ENCODE assay signal across 2 cellular contexts in the genomic region with DNA sequence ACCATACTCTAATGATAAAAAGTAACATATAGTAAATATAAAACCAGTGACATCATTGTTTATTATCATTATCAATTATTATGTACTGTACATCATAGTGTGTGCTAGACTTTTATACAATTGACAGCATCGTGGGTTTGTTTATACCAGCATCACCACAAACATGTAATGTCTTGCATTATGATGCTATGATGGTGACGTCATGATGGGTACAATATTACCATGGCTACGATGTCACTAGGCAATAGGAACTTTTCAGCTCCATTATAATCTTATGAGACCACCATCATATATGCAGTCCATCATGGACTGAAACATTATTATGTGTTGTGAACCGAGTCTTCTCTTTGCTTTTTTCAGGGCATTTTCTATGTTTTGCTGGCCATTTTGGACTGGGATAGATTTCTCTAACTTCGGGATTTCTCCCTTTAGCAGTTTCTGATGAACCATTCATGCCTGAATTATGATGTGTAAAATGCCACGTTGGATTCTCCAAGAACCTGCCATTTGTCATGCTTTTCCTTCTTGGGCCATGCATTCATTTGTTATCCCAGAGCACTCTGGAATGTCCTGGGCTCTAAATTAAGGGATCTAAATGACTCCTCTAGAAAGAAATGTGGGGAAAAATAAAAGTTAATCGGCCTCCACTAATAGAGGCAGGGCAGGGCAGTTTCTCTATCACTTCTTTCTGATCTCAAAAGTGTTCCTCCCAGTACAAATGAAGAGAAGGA.
TF ChIP-seq lines count a peak whose summit lies in the region.

No MANE protein-coding gene starts in this region.

TF ChIP-seq in SK-N-SH, 30 proteins besides CTCF, POLR2A, EP300 and RAD21 (continued from another document):
- TF ChIP-seq SIN3A (IDR thresholded peaks at IDR 0.05; ENCODE audit: borderline replicate concordance, low read depth, low read length) = no peak
- TF ChIP-seq, protein P1, sequence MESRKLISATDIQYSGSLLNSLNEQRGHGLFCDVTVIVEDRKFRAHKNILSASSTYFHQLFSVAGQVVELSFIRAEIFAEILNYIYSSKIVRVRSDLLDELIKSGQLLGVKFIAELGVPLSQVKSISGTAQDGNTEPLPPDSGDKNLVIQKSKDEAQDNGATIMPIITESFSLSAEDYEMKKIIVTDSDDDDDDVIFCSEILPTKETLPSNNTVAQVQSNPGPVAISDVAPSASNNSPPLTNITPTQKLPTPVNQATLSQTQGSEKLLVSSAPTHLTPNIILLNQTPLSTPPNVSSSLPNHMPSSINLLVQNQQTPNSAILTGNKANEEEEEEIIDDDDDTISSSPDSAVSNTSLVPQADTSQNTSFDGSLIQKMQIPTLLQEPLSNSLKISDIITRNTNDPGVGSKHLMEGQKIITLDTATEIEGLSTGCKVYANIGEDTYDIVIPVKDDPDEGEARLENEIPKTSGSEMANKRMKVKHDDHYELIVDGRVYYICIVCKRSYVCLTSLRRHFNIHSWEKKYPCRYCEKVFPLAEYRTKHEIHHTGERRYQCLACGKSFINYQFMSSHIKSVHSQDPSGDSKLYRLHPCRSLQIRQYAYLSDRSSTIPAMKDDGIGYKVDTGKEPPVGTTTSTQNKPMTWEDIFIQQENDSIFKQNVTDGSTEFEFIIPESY (IDR thresholded peaks at IDR 0.05; ENCODE audit: borderline replicate concordance, low read depth) = no peak
- TF ChIP-seq, protein P2, sequence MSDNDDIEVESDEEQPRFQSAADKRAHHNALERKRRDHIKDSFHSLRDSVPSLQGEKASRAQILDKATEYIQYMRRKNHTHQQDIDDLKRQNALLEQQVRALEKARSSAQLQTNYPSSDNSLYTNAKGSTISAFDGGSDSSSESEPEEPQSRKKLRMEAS (IDR thresholded peaks at IDR 0.05; ENCODE audit: low read depth) = no peak
- TF ChIP-seq JUND (IDR thresholded peaks at IDR 0.05) = no peak
- no peak for TF ChIP-seq FOXM1 (IDR thresholded peaks at IDR 0.05; ENCODE audit: low read depth)
- no peak for TF ChIP-seq MXI1 (IDR thresholded peaks at IDR 0.05; ENCODE audit: low read depth, low read length)
- TF ChIP-seq, protein P3, sequence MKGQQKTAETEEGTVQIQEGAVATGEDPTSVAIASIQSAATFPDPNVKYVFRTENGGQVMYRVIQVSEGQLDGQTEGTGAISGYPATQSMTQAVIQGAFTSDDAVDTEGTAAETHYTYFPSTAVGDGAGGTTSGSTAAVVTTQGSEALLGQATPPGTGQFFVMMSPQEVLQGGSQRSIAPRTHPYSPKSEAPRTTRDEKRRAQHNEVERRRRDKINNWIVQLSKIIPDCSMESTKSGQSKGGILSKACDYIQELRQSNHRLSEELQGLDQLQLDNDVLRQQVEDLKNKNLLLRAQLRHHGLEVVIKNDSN (IDR thresholded peaks at IDR 0.05; ENCODE audit: borderline replicate concordance, low read depth) = no peak
- TF ChIP-seq ELF1 (IDR thresholded peaks at IDR 0.05) = no peak

TF ChIP-seq in SK-N-SH treated with all-trans-retinoic acid at 6 μM for 48 hours, 23 proteins besides CTCF, POLR2A, EP300 and RAD21 (continued from another document):
- TF ChIP-seq, protein P4, sequence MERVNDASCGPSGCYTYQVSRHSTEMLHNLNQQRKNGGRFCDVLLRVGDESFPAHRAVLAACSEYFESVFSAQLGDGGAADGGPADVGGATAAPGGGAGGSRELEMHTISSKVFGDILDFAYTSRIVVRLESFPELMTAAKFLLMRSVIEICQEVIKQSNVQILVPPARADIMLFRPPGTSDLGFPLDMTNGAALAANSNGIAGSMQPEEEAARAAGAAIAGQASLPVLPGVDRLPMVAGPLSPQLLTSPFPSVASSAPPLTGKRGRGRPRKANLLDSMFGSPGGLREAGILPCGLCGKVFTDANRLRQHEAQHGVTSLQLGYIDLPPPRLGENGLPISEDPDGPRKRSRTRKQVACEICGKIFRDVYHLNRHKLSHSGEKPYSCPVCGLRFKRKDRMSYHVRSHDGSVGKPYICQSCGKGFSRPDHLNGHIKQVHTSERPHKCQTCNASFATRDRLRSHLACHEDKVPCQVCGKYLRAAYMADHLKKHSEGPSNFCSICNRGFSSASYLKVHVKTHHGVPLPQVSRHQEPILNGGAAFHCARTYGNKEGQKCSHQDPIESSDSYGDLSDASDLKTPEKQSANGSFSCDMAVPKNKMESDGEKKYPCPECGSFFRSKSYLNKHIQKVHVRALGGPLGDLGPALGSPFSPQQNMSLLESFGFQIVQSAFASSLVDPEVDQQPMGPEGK (CRISPR knock-in tag; IDR thresholded peaks at IDR 0.05; ENCODE audit: borderline replicate concordance) = no peak
- TF ChIP-seq POU6F1 (CRISPR knock-in tag; IDR thresholded peaks at IDR 0.05; ENCODE audit: borderline replicate concordance, low read depth) = no peak
- no peak for TF ChIP-seq ESRRG (CRISPR knock-in tag; IDR thresholded peaks at IDR 0.05)
- no peak for TF ChIP-seq TOX (CRISPR knock-in tag; IDR thresholded peaks at IDR 0.05; ENCODE audit: borderline replicate concordance)
- no peak for TF ChIP-seq CSDC2 (CRISPR knock-in tag; IDR thresholded peaks at IDR 0.05)
- no peak for TF ChIP-seq ZNF8 (CRISPR knock-in tag; IDR thresholded peaks at IDR 0.05)
- no peak for TF ChIP-seq BACH2 (CRISPR knock-in tag; IDR thresholded peaks at IDR 0.05; ENCODE audit: borderline replicate concordance)
- TF ChIP-seq ZNF70 (CRISPR knock-in tag; IDR thresholded peaks at IDR 0.05) = no peak
- TF ChIP-seq, protein P5, sequence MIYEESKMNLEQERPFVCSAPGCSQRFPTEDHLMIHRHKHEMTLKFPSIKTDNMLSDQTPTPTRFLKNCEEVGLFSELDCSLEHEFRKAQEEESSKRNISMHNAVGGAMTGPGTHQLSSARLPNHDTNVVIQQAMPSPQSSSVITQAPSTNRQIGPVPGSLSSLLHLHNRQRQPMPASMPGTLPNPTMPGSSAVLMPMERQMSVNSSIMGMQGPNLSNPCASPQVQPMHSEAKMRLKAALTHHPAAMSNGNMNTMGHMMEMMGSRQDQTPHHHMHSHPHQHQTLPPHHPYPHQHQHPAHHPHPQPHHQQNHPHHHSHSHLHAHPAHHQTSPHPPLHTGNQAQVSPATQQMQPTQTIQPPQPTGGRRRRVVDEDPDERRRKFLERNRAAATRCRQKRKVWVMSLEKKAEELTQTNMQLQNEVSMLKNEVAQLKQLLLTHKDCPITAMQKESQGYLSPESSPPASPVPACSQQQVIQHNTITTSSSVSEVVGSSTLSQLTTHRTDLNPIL (CRISPR knock-in tag; IDR thresholded peaks at IDR 0.05; ENCODE audit: low read depth) = no peak
- no peak for TF ChIP-seq GLIS3 (CRISPR knock-in tag; IDR thresholded peaks at IDR 0.05)
- no peak for TF ChIP-seq ZFP30 (CRISPR knock-in tag; IDR thresholded peaks at IDR 0.05)
